21 cellular contexts compared by ENCODE assay signal in genomic region chr3:146092230-146092629, GRCh38.
DNase-seq lines count a peak whose midpoint lies in the region; FAIRE-seq and TF ChIP-seq lines count a peak whose summit lies in the region.
"Had no signal": no experiment of that assay in that cellular context is flagged by ENCODE, and none has a peak within 500 bp of the region (broad histone marks: within the 10 kb centered on the region; RNA-seq: fewer than 3 reads in every experiment).

No MANE protein-coding gene starts in this region.

- no peak overlapping the region for H2BK12ac ChIP-seq in mesenchymal stem cell (ENCODE audit: low read length in 2 of 2)

- H4K91ac ChIP-seq in mesenchymal stem cell (ENCODE audit: low read length) = no peak overlapping the region

- no peak overlapping the region for H2AFZ ChIP-seq in ACC112 (ENCODE audit: low read length, unreplicated experiment)
- no peak overlapping the region for H2AFZ ChIP-seq in mesenchymal stem cell (ENCODE audit: low read depth, low read length)
- H2AFZ ChIP-seq in MM.1S (ENCODE audit: low read length) = no peak overlapping the region

- H4K8ac ChIP-seq in mesenchymal stem cell (ENCODE audit: low read length) = no peak overlapping the region

- 90% methylated on average over 1 of the region's 1 CpG for WGBS in mesenchymal stem cell
- WGBS in suprapubic skin = 69% methylated on average over 1 of the region's 1 CpG

- peaks cover 45% of the 10 kb centered on the region for H3K79me2 ChIP-seq in ACC112 (ENCODE audit: control insufficient read depth, insufficient read depth, low read length, unreplicated experiment)
- no peaks in the 10 kb centered on the region for H3K79me2 ChIP-seq in MM.1S (ENCODE audit: low read length)

- no peaks in the 10 kb centered on the region for H3K27me3 ChIP-seq in ACC112 (ENCODE audit: insufficient read depth, low read length)
- H3K27me3 ChIP-seq in mesenchymal stem cell (ENCODE audit: control insufficient read depth in 1 of 2, insufficient read depth in 1 of 2, low read length in 2 of 2) = no peaks in the 10 kb centered on the region
- H3K27me3 ChIP-seq in MM.1S (replicated peaks; ENCODE audit: insufficient read depth, low read length) = no peaks in the 10 kb centered on the region
- no peaks in the 10 kb centered on the region for H3K27me3 ChIP-seq in suprapubic skin
- H3K27me3 ChIP-seq: gastrocnemius medialis had no signal

- no peaks in the 10 kb centered on the region for H3K9me2 ChIP-seq in MM.1S (replicated peaks; ENCODE audit: insufficient read depth, low read length)

- FAIRE-seq in RCC 7860 (lab: Jason Lieb, UNC) = peak; percentile 73
- FAIRE-seq: A204.1 had no signal

- no peak overlapping the region for H3K23ac ChIP-seq in mesenchymal stem cell (ENCODE audit: low read length in 2 of 2)

- H2BK5ac ChIP-seq in mesenchymal stem cell (ENCODE audit: low read depth, low read length, poor library complexity, severe bottlenecking) = no peak overlapping the region

- H3K79me1 ChIP-seq in mesenchymal stem cell (replicated peaks; ENCODE audit: low read length, poor library complexity, severe bottlenecking) = peaks cover 2% of the 10 kb centered on the region

- no peak overlapping the region for H2AK5ac ChIP-seq in mesenchymal stem cell (ENCODE audit: low read length, severe bottlenecking)

- H3K4ac ChIP-seq in mesenchymal stem cell (ENCODE audit: low read depth in 1 of 2, low read length in 2 of 2) = no peak overlapping the region

- H3K4me2 ChIP-seq in mesenchymal stem cell (ENCODE audit: low read length, poor library complexity, severe bottlenecking) (no peak overlapping the region), MM.1S (ENCODE audit: low read depth, low read length) (no peak overlapping the region)

- no peak overlapping the region for H3K14ac ChIP-seq in mesenchymal stem cell (ENCODE audit: low read length in 2 of 2)

- H3F3A ChIP-seq in MM.1S (ENCODE audit: insufficient read depth, low read length) = no peaks in the 10 kb centered on the region

- no peaks in the 10 kb centered on the region for H3K9me3 ChIP-seq in mesenchymal stem cell (ENCODE audit: control insufficient read depth, low read length)
- no peaks in the 10 kb centered on the region for H3K9me3 ChIP-seq in MM.1S (replicated peaks; ENCODE audit: insufficient read depth, low read length)
- no peaks in the 10 kb centered on the region for H3K9me3 ChIP-seq in suprapubic skin
- H3K9me3 ChIP-seq: gastrocnemius medialis had no signal

- H3K4me3 ChIP-seq in ACC112 (ENCODE audit: low read depth, low read length) = no peak overlapping the region
- H3K4me3 ChIP-seq in epithelial cell of proximal tubule (ENCODE audit: low read depth, low read length) = no peak overlapping the region
- no peak overlapping the region for H3K4me3 ChIP-seq in mesenchymal stem cell (ENCODE audit: insufficient read depth in 1 of 2, low read depth in 1 of 2, low read length in 2 of 2)
- no peak overlapping the region for H3K4me3 ChIP-seq in MM.1S (ENCODE audit: low read length)
- no peak overlapping the region for H3K4me3 ChIP-seq in suprapubic skin
- H3K4me3 ChIP-seq: gastrocnemius medialis, lung had no signal

- H3K4me1 ChIP-seq in ACC112 (ENCODE audit: control insufficient read depth, insufficient read depth, low read length, unreplicated experiment) (peaks cover 33% of the 10 kb centered on the region), mesenchymal stem cell (ENCODE audit: control insufficient read depth, insufficient read depth, low read depth, low read length) (no peaks in the 10 kb centered on the region), MM.1S (ENCODE audit: low read length) (peaks cover 4% of the 10 kb centered on the region), suprapubic skin (no peaks in the 10 kb centered on the region)
- H3K4me1 ChIP-seq: gastrocnemius medialis had no signal

- TF ChIP-seq EP300 in suprapubic skin (IDR thresholded peaks at IDR 0.05) = no peak

- no peak for TF ChIP-seq CTCF in epithelial cell of proximal tubule (conservative IDR thresholded peaks at IDR 0.05; ENCODE audit: low read depth, low read length)
- TF ChIP-seq CTCF in MM.1S (IDR thresholded peaks at IDR 0.05; ENCODE audit: low read length) = no peak
- no peak for TF ChIP-seq CTCF in suprapubic skin (IDR thresholded peaks at IDR 0.05)

- no peak overlapping the region for H2BK15ac ChIP-seq in mesenchymal stem cell (ENCODE audit: low read depth, poor library complexity, severe bottlenecking)

- TF ChIP-seq POLR2A in suprapubic skin (IDR thresholded peaks at IDR 0.05) = no peak

- no peaks in the 10 kb centered on the region for H4K20me1 ChIP-seq in MM.1S (ENCODE audit: insufficient read depth, low read length)

- DNase-seq in RCC 7860 (ENCODE audit: low spot score) (peak; percentile 69), epithelial cell of proximal tubule (ENCODE audit: low read depth) (peak; percentile 16), mesenchymal stem cell (no peak), NCI-H1417 treated with DMSO at 0.1 percent for 48 hours (lab: John Stamatoyannopoulos, UW) (no peak), MM.1S (no peak), epidermal melanocyte (ENCODE audit: insufficient read length, low spot score) (no peak), suprapubic skin (ENCODE audit: low spot score in 2 of 2) (no peak)
- DNase-seq: activated CD8-positive, alpha-beta T cell treated with anti-CD3 and anti-CD28 coated beads for 36 hours; activated T-cell treated with anti-CD3 and anti-CD28 coated beads, Interleukin-2, amount 50 U/mL, for 72 hours; DMS79 treated with DMSO at 0.1 percent for 48 hours; effector CD8-positive, alpha-beta T cell; gastrocnemius medialis; natural killer cell; NCI-H1694; SHP77; stimulated activated naive CD8-positive, alpha-beta T cell treated with anti-CD3 and anti-CD28 coated beads, Interleukin-15, Interleukin-2, amounts not matched to agents 100 U/mL and 50 U/mL, for 24 hours; T-helper 17 cell had no signal

- peak overlapping the region; percentile 57 for H3K27ac ChIP-seq in ACC112 (ENCODE audit: low read depth, low read length)
- H3K27ac ChIP-seq in mesenchymal stem cell (ENCODE audit: low read length, poor library complexity, severe bottlenecking) = no peak overlapping the region
- no peak overlapping the region for H3K27ac ChIP-seq in MM.1S (ENCODE audit: low read length)
- no peak overlapping the region for H3K27ac ChIP-seq in suprapubic skin
- H3K27ac ChIP-seq: C4-2B, gastrocnemius medialis had no signal

- peak overlapping the region; percentile 70 for H3K9ac ChIP-seq in mesenchymal stem cell (ENCODE audit: low read length)
- no peak overlapping the region for H3K9ac ChIP-seq in MM.1S (ENCODE audit: low read length)

- peaks cover 31% of the 10 kb centered on the region for H3K36me3 ChIP-seq in ACC112 (ENCODE audit: insufficient read depth, low read length)
- H3K36me3 ChIP-seq in mesenchymal stem cell (ENCODE audit: control insufficient read depth in 1 of 2, insufficient read depth in 2 of 2, low read depth in 1 of 2, low read length in 2 of 2) = no peaks in the 10 kb centered on the region
- H3K36me3 ChIP-seq in MM.1S (replicated peaks; ENCODE audit: insufficient read depth, low read length) = no peaks in the 10 kb centered on the region
- H3K36me3 ChIP-seq in suprapubic skin = no peaks in the 10 kb centered on the region
- H3K36me3 ChIP-seq: gastrocnemius medialis had no signal

- H3K18ac ChIP-seq in mesenchymal stem cell (ENCODE audit: low read depth in 1 of 2, low read length in 2 of 2) = no peak overlapping the region

- H2BK120ac ChIP-seq in mesenchymal stem cell (ENCODE audit: low read depth, low read length) = no peak overlapping the region

Comparison
In these comparisons a context has a peak if more than half of its experiments do, and no peak if none do; other contexts are left out.
1. DNase-seq: peak in RCC 7860 (single experiment) and epithelial cell of proximal tubule (single experiment); none in mesenchymal stem cell (single experiment), NCI-H1417 treated with DMSO at 0.1 percent for 48 hours (single experiment), MM.1S (single experiment), epidermal melanocyte (single experiment) and suprapubic skin (0 of 2).